1 cellular context compared by ENCODE assay signal in genomic region chr10:44112280-44112679, GRCh38.
TF ChIP-seq lines count a peak whose summit lies in the region.
"Not testable (repeated sequence)": the region's sequence is repeated elsewhere in the genome, so short reads cannot be mapped to it uniquely, and the experiment has no call there.

No MANE protein-coding gene starts in this region.

TF ChIP-seq in HepG2, 621 proteins besides CTCF, POLR2A, EP300 and RAD21 (continued from another document):
- TF ChIP-seq PATZ1 (CRISPR knock-in tag; IDR thresholded peaks at IDR 0.05) (0 out of 2 replicates have a peak, but pooled peaks have one; percentile 18), TBX2 (CRISPR knock-in tag; IDR thresholded peaks at IDR 0.05; ENCODE audit: borderline replicate concordance) (peak; percentile 40; the same call in 1 of the 2 replicates), ELF3 (CRISPR knock-in tag; IDR thresholded peaks at IDR 0.05) (0 out of 2 replicates have a peak, but pooled peaks have one; percentile 21), GABPB1 (CRISPR knock-in tag; IDR thresholded peaks at IDR 0.05) (0 out of 2 replicates have a peak, but pooled peaks have one; percentile 44), FOXA3 (CRISPR knock-in tag; IDR thresholded peaks at IDR 0.05) (peak; percentile 58), FOXC1 (CRISPR knock-in tag; IDR thresholded peaks at IDR 0.05; ENCODE audit: borderline replicate concordance) (0 out of 2 replicates have a peak, but pooled peaks have one; percentile 30), SOX6 (CRISPR knock-in tag; IDR thresholded peaks at IDR 0.05) (peak; percentile 92), ZMYM4 (CRISPR knock-in tag; IDR thresholded peaks at IDR 0.05) (peak; percentile 47; the same call in 1 of the 2 replicates), SP5 (CRISPR knock-in tag; IDR thresholded peaks at IDR 0.05; ENCODE audit: borderline replicate concordance, low read depth) (peak; percentile 73), ARID5B (CRISPR knock-in tag; IDR thresholded peaks at IDR 0.05) (peak; percentile 54; the same call in 1 of the 2 replicates), HNF4A (CRISPR knock-in tag; IDR thresholded peaks at IDR 0.05) (0 out of 2 replicates have a peak, but pooled peaks have one; percentile 10), FOXP1 (CRISPR knock-in tag; IDR thresholded peaks at IDR 0.05) (peak; percentile 33; the same call in 1 of the 2 replicates), SOX13 (CRISPR knock-in tag; conservative IDR thresholded peaks at IDR 0.05 in 1 of 2, IDR thresholded peaks at IDR 0.05 in 1 of 2) (peak in 1 of 2 experiments; percentile 87; a peak in 2 of 4 replicates), FOXP4 (CRISPR knock-in tag; IDR thresholded peaks at IDR 0.05) (peak; percentile 50), SOX5 (CRISPR knock-in tag; IDR thresholded peaks at IDR 0.05; ENCODE audit: borderline replicate concordance) (peak; percentile 79)
- TF ChIP-seq SOX6, FOXP1, SOX13 (IDR thresholded peaks at IDR 0.05): not testable (repeated sequence)
